In the genomic region with DNA sequence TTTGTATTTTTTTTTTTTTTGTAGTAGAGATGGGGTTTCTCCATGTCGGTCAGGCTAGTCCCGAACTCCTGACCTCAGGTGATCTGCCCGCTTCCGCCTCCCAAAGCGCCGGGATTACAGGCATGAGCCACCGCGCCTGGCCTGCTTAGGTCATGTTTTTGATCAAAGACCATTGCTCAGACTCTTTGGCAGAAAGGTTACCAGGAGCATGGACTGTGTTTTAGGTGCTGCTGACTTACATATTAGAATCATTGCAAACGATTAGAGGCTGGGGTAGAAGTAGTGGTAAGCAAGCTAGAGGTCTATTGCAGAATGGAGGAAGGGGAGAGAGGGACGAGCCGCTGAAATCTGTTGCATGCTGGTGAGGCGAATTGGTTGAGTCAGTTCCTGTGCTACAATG, we compare ENCODE assay signal across 26 cellular contexts.
DNase-seq lines count a peak whose midpoint lies in the region; ATAC-seq, FAIRE-seq and TF ChIP-seq lines count a peak whose summit lies in the region.
"Had no signal": no experiment of that assay in that cellular context is flagged by ENCODE, and none has a peak within 500 bp of the region (broad histone marks: within the 10 kb centered on the region; RNA-seq: fewer than 3 reads in every experiment).

No MANE protein-coding gene starts in this region.

- no peaks in the 10 kb centered on the region for H3K79me2 ChIP-seq in HepG2 (ENCODE audit: insufficient read depth, low read length)
- H3K79me2 ChIP-seq in keratinocyte (ENCODE audit: control insufficient read depth, insufficient read depth, low read length): no peaks in the 10 kb centered on the region

- H3K9ac ChIP-seq in HepG2 (ENCODE audit: insufficient read depth, low read depth, low read length): no peak overlapping the region
- H3K9ac ChIP-seq in keratinocyte (ENCODE audit: control insufficient read depth, extremely low read depth, insufficient read depth, low read length): peak overlapping the region; percentile 38

- TF ChIP-seq CTCF in right lobe of liver (IDR thresholded peaks at IDR 0.05) (no peak), HepG2 (CRISPR knock-in tag; IDR thresholded peaks at IDR 0.05) (no peak), bronchial epithelial cell (IDR thresholded peaks at IDR 0.05; ENCODE audit: insufficient read depth, low read length, severe bottlenecking) (no peak), keratinocyte (optimal IDR thresholded peaks at IDR 0.05 in 1 of 3, IDR thresholded peaks at IDR 0.05 in 1 of 3, conservative IDR thresholded peaks at IDR 0.05 in 1 of 3; ENCODE audit: extremely low read depth in 1 of 3, insufficient read depth in 2 of 3, low read length in 3 of 3) (no peak), type B pancreatic cell (conservative IDR thresholded peaks at IDR 0.05) (no peak), right atrium auricular region (IDR thresholded peaks at IDR 0.05) (no peak)

- BruUV-seq in HepG2 (replicated peaks; lab: Mats Ljungman, UMichigan): no TSS peak

- H3K36me3 Mint-ChIP-seq in type B pancreatic cell: peaks cover 11% of the 10 kb centered on the region

- no peaks in the 10 kb centered on the region for H4K20me1 ChIP-seq in HepG2 (ENCODE audit: insufficient read depth, low read length)
- no peaks in the 10 kb centered on the region for H4K20me1 ChIP-seq in keratinocyte (ENCODE audit: control insufficient read depth, extremely low read depth, insufficient read depth, low read length)

- intact Hi-C loops in right lobe of liver (cut with DNase I) (no loop called here), HepG2 (cut with micrococcal nuclease; ENCODE audit: unreplicated experiment) (no loop called here)

- H3K27me3 ChIP-seq in right lobe of liver (no peaks in the 10 kb centered on the region), HepG2 (ENCODE audit: control insufficient read depth in 1 of 2, insufficient read depth in 2 of 2, low read length in 2 of 2) (no peaks in the 10 kb centered on the region), bronchial epithelial cell (ENCODE audit: control insufficient read depth, insufficient read depth, low read length) (no peaks in the 10 kb centered on the region), keratinocyte (ENCODE audit: control insufficient read depth, extremely low read depth, insufficient read depth, low read length) (no peaks in the 10 kb centered on the region), right atrium auricular region (no peaks in the 10 kb centered on the region)
- H3K27me3 ChIP-seq: Peyer's patch had no signal

- dilution Hi-C loops in keratinocyte (cut with MboI; ENCODE audit: extremely low pct_ligation_motif_present, low sequenced_read_pairs): no loop called here

- H3K4me2 ChIP-seq in HepG2 (ENCODE audit: low read depth, low read length): no peak overlapping the region
- peak overlapping the region; percentile 29 for H3K4me2 ChIP-seq in keratinocyte (ENCODE audit: control insufficient read depth, extremely low read depth, insufficient read depth, low read depth, low read length)

- DNase-seq in right lobe of liver (no peak), HepG2 (ENCODE audit: low spot score) (no peak), bronchial epithelial cell (ENCODE audit: low read depth) (peak; percentile 47), keratinocyte (ENCODE audit: low read depth, low spot score) (no peak), type B pancreatic cell (ENCODE audit: extremely low spot score, unreplicated experiment) (no peak), A172 (ENCODE audit: low spot score) (no peak), right atrium auricular region (ENCODE audit: low spot score) (no peak)
- no peak for DNase-seq in stimulated activated CD4-positive, alpha-beta T cell treated with anti-CD3 and anti-CD28 coated beads, Interleukin-4, amount 100 ng/mL, for 24 hours
- DNase-seq: 8988T; CD8-positive, alpha-beta memory T cell; DMS53; EL; H7; HFFc6; KG1; NCI-H1092 treated with DMSO at 0.1 percent for 48 hours; NCI-H1436 treated with DMSO at 0.1 percent for 48 hours; NCI-H2029; NCI-H345; NCI-H524; NCI-H774; NK-92 treated with Interleukin-12 subunit alpha and Interleukin-12 subunit beta, amount 100 ng/mL, for 24 hours; Right ventricle myocardium superior had no signal

- CTCF ChIA-PET in HepG2 (lab: Yijun Ruan, JAX; ENCODE audit: low intra/inter-chr PET ratio, low total read pairs): no interaction called here

- H3K27ac Mint-ChIP-seq in type B pancreatic cell: peak overlapping the region; percentile 3
- H3K27ac Mint-ChIP-seq: HFFc6 had no signal

- no peak for TF ChIP-seq RAD21 in HepG2 (CRISPR knock-in tag; IDR thresholded peaks at IDR 0.05)

- no peak for TF ChIP-seq POLR2A in right lobe of liver (IDR thresholded peaks at IDR 0.05)
- TF ChIP-seq POLR2A in HepG2 (IDR thresholded peaks at IDR 0.05; ENCODE audit: insufficient read depth in 1 of 2, low read depth in 2 of 2, low read length in 2 of 2): no peak

- H3K9me3 ChIP-seq in right lobe of liver: no peaks in the 10 kb centered on the region
- no peaks in the 10 kb centered on the region for H3K9me3 ChIP-seq in HepG2 (ENCODE audit: low read length)
- no peaks in the 10 kb centered on the region for H3K9me3 ChIP-seq in keratinocyte (ENCODE audit: control insufficient read depth, low read depth, low read length)
- no peaks in the 10 kb centered on the region for H3K9me3 ChIP-seq in right atrium auricular region
- H3K9me3 ChIP-seq: Peyer's patch had no signal

- POLR2A ChIA-PET in HepG2 (lab: Yijun Ruan, JAX): no interaction called here

- H2AFZ ChIP-seq in HepG2 (ENCODE audit: low read length) (no peak overlapping the region), keratinocyte (ENCODE audit: control insufficient read depth, low read length) (no peak overlapping the region)

- peaks cover 0 to 16% (median 0%) of the 10 kb centered on the region in 4 donors for H3K36me3 ChIP-seq in right lobe of liver
- peaks cover 5 to 14% of the 10 kb centered on the region in 2 experiments; a peak in 3 of 5 replicates for H3K36me3 ChIP-seq in HepG2 (replicated peaks in 1 of 2; ENCODE audit: control insufficient read depth in 1 of 2, insufficient read depth in 2 of 2, low read length in 2 of 2)
- H3K36me3 ChIP-seq in bronchial epithelial cell (ENCODE audit: control insufficient read depth, insufficient read depth, low read length): peaks cover 3% of the 10 kb centered on the region
- peaks cover 3 to 9% of the 10 kb centered on the region in 2 experiments for H3K36me3 ChIP-seq in keratinocyte (ENCODE audit: control insufficient read depth in 2 of 2, extremely low read depth in 1 of 2, insufficient read depth in 2 of 2, low read length in 2 of 2)
- peaks cover 25% of the 10 kb centered on the region for H3K36me3 ChIP-seq in right atrium auricular region

- H3K9me1 ChIP-seq in keratinocyte (ENCODE audit: control insufficient read depth, extremely low read depth, insufficient read depth, low read length): no peaks in the 10 kb centered on the region

- H3K4me3 ChIP-seq in right lobe of liver (no peak overlapping the region), HepG2 (replicated peaks in 1 of 3; ENCODE audit: insufficient read depth in 1 of 3, low read depth in 2 of 3, low read length in 3 of 3) (no peak overlapping the region), bronchial epithelial cell (ENCODE audit: low read depth, low read length) (no peak overlapping the region), keratinocyte (ENCODE audit: control insufficient read depth in 2 of 3, extremely low read depth in 1 of 3, insufficient read depth in 2 of 3, low read depth in 1 of 3, low read length in 3 of 3) (no peak overlapping the region), right atrium auricular region (no peak overlapping the region)
- H3K4me3 ChIP-seq: Peyer's patch had no signal

- ATAC-seq in right lobe of liver (no peak), HepG2 (no peak)

- H3K4me1 Mint-ChIP-seq in type B pancreatic cell (ENCODE audit: unreplicated experiment): peaks cover 3% of the 10 kb centered on the region

- TF ChIP-seq EP300 in HepG2 (IDR thresholded peaks at IDR 0.05; ENCODE audit: low read depth in 2 of 2, low read length in 2 of 2): no peak
- TF ChIP-seq EP300 in HepG2 (CRISPR knock-in tag; IDR thresholded peaks at IDR 0.05; ENCODE audit: borderline replicate concordance): no peak

- peaks cover 0 to 33% (median 14%) of the 10 kb centered on the region in 4 donors for H3K4me1 ChIP-seq in right lobe of liver
- H3K4me1 ChIP-seq in HepG2 (ENCODE audit: insufficient read depth, low read length): peaks cover 6% of the 10 kb centered on the region; the same call in 1 of the 2 replicates
- H3K4me1 ChIP-seq in keratinocyte (ENCODE audit: control insufficient read depth, extremely low read depth, insufficient read depth, low read length): peaks cover 42% of the 10 kb centered on the region
- no peaks in the 10 kb centered on the region for H3K4me1 ChIP-seq in right atrium auricular region

- H3K27ac ChIP-seq in right lobe of liver (peak overlapping the region in 2 of 3 donors; percentile 1 to 75), HepG2 (ENCODE audit: extremely low read length, insufficient read depth, low read length) (no peak overlapping the region), keratinocyte (ENCODE audit: control insufficient read depth, insufficient read depth, low read length) (peak overlapping the region; percentile 72), right atrium auricular region (no peak overlapping the region)
- H3K27ac ChIP-seq: C4-2B had no signal

- WGBS in right lobe of liver (ENCODE audit: insufficient coverage, low coverage, low lambda C conversion rate, missing lambda C conversion rate): 61% methylated on average over 10 of the region's 12 CpGs
- whole genome bisulfite sequencing in HepG2 (ENCODE audit: low lambda C conversion rate): 96% methylated on average over 12 of the region's 12 CpGs

- H3K27me3 Mint-ChIP-seq in type B pancreatic cell: no peaks in the 10 kb centered on the region

- FAIRE-seq in HepG2 (lab: Jason Lieb, UNC) (no peak), bronchial epithelial cell (lab: Jason Lieb, UNC) (peak; percentile 36), keratinocyte (lab: Jason Lieb, UNC) (no peak)
- FAIRE-seq: D721Med had no signal

- no peaks in the 10 kb centered on the region for H3K9me3 Mint-ChIP-seq in type B pancreatic cell
- H3K9me3 Mint-ChIP-seq: CD8-positive, alpha-beta memory T cell; HFFc6 had no signal

- H3K4me3 Mint-ChIP-seq in type B pancreatic cell: no peak overlapping the region
- H3K4me3 Mint-ChIP-seq: CD8-positive, alpha-beta memory T cell; HFFc6 had no signal

- in situ Hi-C loops in HepG2 (cut with HindIII; ENCODE audit: extremely low pct_ligation_motif_present, low pct_unique_long_range_greater_than_20kb): no loop called here

TF ChIP-seq in HepG2, 621 proteins besides CTCF, POLR2A, EP300 and RAD21 (continues in another document):
- no peak for TF ChIP-seq SP4 (CRISPR knock-in tag; IDR thresholded peaks at IDR 0.05)
- no peak for TF ChIP-seq ZNF326 (CRISPR knock-in tag; IDR thresholded peaks at IDR 0.05; ENCODE audit: borderline replicate concordance)

Comparison
In these comparisons a context has a peak if more than half of its experiments do, and no peak if none do; other contexts are left out.
1. H3K27ac ChIP-seq: peak in right lobe of liver (2 of 3) and keratinocyte (single experiment); none in HepG2 (single experiment) and right atrium auricular region (0 of 2).